ENCODE assay signal across 28 cellular contexts in the genomic region with DNA sequence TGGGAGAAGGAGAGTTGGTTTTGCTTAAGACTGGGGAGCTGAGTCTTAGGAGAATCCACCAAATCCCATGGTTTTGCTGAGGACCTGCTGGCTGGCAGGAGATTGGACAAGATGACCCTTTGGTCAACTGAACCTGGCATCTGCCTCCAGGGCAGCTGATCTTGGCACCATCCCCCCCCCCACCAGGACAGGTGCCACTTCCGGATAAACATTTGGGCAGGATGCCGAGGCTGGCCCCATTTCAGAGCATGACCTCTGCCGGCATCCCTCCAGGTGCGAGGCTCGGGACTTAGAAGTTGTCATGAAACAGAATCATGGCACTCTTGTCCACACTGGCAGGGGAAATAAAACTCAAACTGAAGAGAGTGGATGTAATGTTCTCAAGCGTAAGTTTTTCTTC.
DNase-seq lines count a peak whose midpoint lies in the region; TF ChIP-seq lines count a peak whose summit lies in the region.
"Had no signal": no experiment of that assay in that cellular context is flagged by ENCODE, and none has a peak within 500 bp of the region (broad histone marks: within the 10 kb centered on the region; RNA-seq: fewer than 3 reads in every experiment).

No MANE protein-coding gene starts in this region.

- H3K27me3 Mint-ChIP-seq in activated T-helper 1 cell treated with anti-CD3 and anti-CD28 coated beads, Interleukin-12 subunit alpha, Interleukin-12 subunit beta, Interleukin-2, Interleukin-4 antibody, amounts not matched to agents 30 ng/mL and 10 ng/mL and 1 ng/mL, durations not matched to agents 14 hours and 24 hours and 36 hours (ENCODE audit: insufficient read depth): peaks cover 2% of the 10 kb centered on the region
- H3K27me3 Mint-ChIP-seq: stimulated activated naive CD8-positive, alpha-beta T cell treated with anti-CD3 and anti-CD28 coated beads, Interleukin-15, amount 100 ng/mL, for 72 hours; T-cell had no signal

- no peaks in the 10 kb centered on the region for H3K4me1 Mint-ChIP-seq in activated T-helper 1 cell treated with anti-CD3 and anti-CD28 coated beads, Interleukin-12 subunit alpha, Interleukin-12 subunit beta, Interleukin-2, Interleukin-4 antibody, amounts not matched to agents 30 ng/mL and 10 ng/mL and 1 ng/mL, durations not matched to agents 14 hours and 24 hours and 36 hours (ENCODE audit: low read depth)
- H3K4me1 Mint-ChIP-seq: naive thymus-derived CD8-positive, alpha-beta T cell; stimulated activated naive CD8-positive, alpha-beta T cell treated with anti-CD3 and anti-CD28 coated beads, Interleukin-15, amount 100 ng/mL, for 72 hours; T-cell had no signal

- no peaks in the 10 kb centered on the region for H3K4me1 ChIP-seq in OCI-LY7 (ENCODE audit: insufficient read depth, low read length, poor library complexity, severe bottlenecking)
- H3K4me1 ChIP-seq in skeletal muscle tissue (ENCODE audit: control insufficient read depth in 3 of 3, insufficient read depth in 3 of 3, low read length in 3 of 3): peaks cover 41 to 70% (median 57%) of the 10 kb centered on the region in 3 donors
- H3K4me1 ChIP-seq in tibial nerve: peaks cover 0 to 26% (median 3%) of the 10 kb centered on the region in 4 donors
- H3K4me1 ChIP-seq: body of pancreas, HAP-1, parathyroid adenoma, right lobe of liver had no signal

- CTCF ChIA-PET in OCI-LY7 (lab: Charles Lee; ENCODE audit: unreplicated experiment): no interaction called here

- H3K9me2 ChIP-seq in OCI-LY7 (ENCODE audit: insufficient read depth, low read length): no peaks in the 10 kb centered on the region

- TF ChIP-seq EP300 in tibial nerve (IDR thresholded peaks at IDR 0.05): no peak

- no TSS peak for BruUV-seq in OCI-LY7 (replicated peaks; lab: Mats Ljungman, UMichigan)

- no peaks in the 10 kb centered on the region for H3K36me3 Mint-ChIP-seq in activated T-helper 1 cell treated with anti-CD3 and anti-CD28 coated beads, Interleukin-12 subunit alpha, Interleukin-12 subunit beta, Interleukin-2, Interleukin-4 antibody, amounts not matched to agents 30 ng/mL and 10 ng/mL and 1 ng/mL, durations not matched to agents 14 hours and 24 hours and 36 hours (ENCODE audit: low read depth)
- H3K36me3 Mint-ChIP-seq: naive thymus-derived CD8-positive, alpha-beta T cell; T-cell; type B pancreatic cell had no signal

- DNase-seq in OCI-LY7 (ENCODE audit: low spot score): peak; percentile 13
- DNase-seq in DMS 273 treated with DMSO at 0.1 percent for 48 hours (lab: John Stamatoyannopoulos, UW): no peak
- no peak for DNase-seq in retina
- no peak for DNase-seq in activated T-helper 1 cell treated with anti-CD3 and anti-CD28 coated beads, Interleukin-12 subunit alpha, Interleukin-12 subunit beta, Interleukin-2, Interleukin-4 antibody, amounts not matched to agents 30 ng/mL and 10 ng/mL and 1 ng/mL, durations not matched to agents 14 hours and 24 hours and 36 hours (ENCODE audit: low spot score)
- no peak for DNase-seq in tibial nerve (ENCODE audit: low spot score in 2 of 2)
- DNase-seq: activated CD4-positive, alpha-beta T cell treated with anti-CD3 and anti-CD28 coated beads for 1 hour; activated CD8-positive, alpha-beta T cell treated with anti-CD3 and anti-CD28 coated beads, Interleukin-2, amount 10 ng/mL, durations not matched to agents 7 days and 5 days; activated gamma-delta T cell treated with Interleukin-2 at 50 U/mL for 16 hours; activated T-cell treated with anti-CD3 and anti-CD28 coated beads for 4 hours; body of pancreas; effector memory CD8-positive, alpha-beta T cell; EL; NCI-H1048; NCI-H187; NCI-H345; NK-92 treated with Interleukin-12 subunit alpha and Interleukin-12 subunit beta, amount 100 ng/mL, for 24 hours; SJCRH30; stimulated activated naive CD8-positive, alpha-beta T cell treated with anti-CD3 and anti-CD28 coated beads, Interleukin-15, amount 100 ng/mL, for 72 hours; T-cell had no signal

- no peaks in the 10 kb centered on the region for H4K20me1 ChIP-seq in OCI-LY7 (ENCODE audit: insufficient read depth, low read length)

- H3K27ac Mint-ChIP-seq in activated T-helper 1 cell treated with anti-CD3 and anti-CD28 coated beads, Interleukin-12 subunit alpha, Interleukin-12 subunit beta, Interleukin-2, Interleukin-4 antibody, amounts not matched to agents 30 ng/mL and 10 ng/mL and 1 ng/mL, durations not matched to agents 14 hours and 24 hours and 36 hours: no peak overlapping the region
- H3K27ac Mint-ChIP-seq: activated CD8-positive, alpha-beta T cell treated with anti-CD3 and anti-CD28 coated beads, Interleukin-2, amount 10 ng/mL, durations not matched to agents 7 days and 5 days; effector memory CD8-positive, alpha-beta T cell; stimulated activated naive CD8-positive, alpha-beta T cell treated with anti-CD3 and anti-CD28 coated beads, Interleukin-15, amount 100 ng/mL, for 72 hours; T-cell; type B pancreatic cell had no signal

- no peaks in the 10 kb centered on the region for H3K36me3 ChIP-seq in OCI-LY7 (ENCODE audit: insufficient read depth, low read length)
- no peaks in the 10 kb centered on the region for H3K36me3 ChIP-seq in skeletal muscle tissue (ENCODE audit: control insufficient read depth in 3 of 3, insufficient read depth in 3 of 3, low read length in 3 of 3)
- no peaks in the 10 kb centered on the region for H3K36me3 ChIP-seq in tibial nerve
- H3K36me3 ChIP-seq: esophagus muscularis mucosa, HAP-1, right lobe of liver, SJCRH30 had no signal

- H2AFZ ChIP-seq in OCI-LY7 (ENCODE audit: low read length): no peak overlapping the region
- H2AFZ ChIP-seq: parathyroid adenoma had no signal

- H3K27me3 ChIP-seq in layer of hippocampus (ENCODE audit: control insufficient read depth, insufficient read depth, low read length) (no peaks in the 10 kb centered on the region), skeletal muscle tissue (ENCODE audit: control insufficient read depth in 3 of 3, insufficient read depth in 3 of 3, low read length in 3 of 3) (no peaks in the 10 kb centered on the region), tibial nerve (no peaks in the 10 kb centered on the region)
- H3K27me3 ChIP-seq: body of pancreas, esophagus muscularis mucosa, right lobe of liver, SJCRH30 had no signal

- WGBS in tibial nerve, 2 donors: 86 to 88% methylated on average over 6 of the region's 6 CpGs

- no peak overlapping the region for H3K4me2 ChIP-seq in OCI-LY7 (ENCODE audit: low read length)

- no peak for TF ChIP-seq CTCF in C4-2B (conservative IDR thresholded peaks at IDR 0.05)
- TF ChIP-seq CTCF in OCI-LY7 (conservative IDR thresholded peaks at IDR 0.05; ENCODE audit: low read length): no peak
- TF ChIP-seq CTCF in tibial nerve (IDR thresholded peaks at IDR 0.05): no peak

- no peaks in the 10 kb centered on the region for H3K79me2 ChIP-seq in OCI-LY7 (ENCODE audit: insufficient read depth, low read depth, low read length)
- H3K79me2 ChIP-seq: parathyroid adenoma had no signal

- H3K4me3 ChIP-seq in OCI-LY7 (ENCODE audit: low read depth, low read length, poor library complexity, severe bottlenecking) (no peak overlapping the region), skeletal muscle tissue (ENCODE audit: low read length in 3 of 3) (no peak overlapping the region), tibial nerve (no peak overlapping the region)
- H3K4me3 ChIP-seq: body of pancreas, esophagus muscularis mucosa, HAP-1, right lobe of liver, SJCRH30 had no signal

- H3K4me3 Mint-ChIP-seq in activated T-helper 1 cell treated with anti-CD3 and anti-CD28 coated beads, Interleukin-12 subunit alpha, Interleukin-12 subunit beta, Interleukin-2, Interleukin-4 antibody, amounts not matched to agents 30 ng/mL and 10 ng/mL and 1 ng/mL, durations not matched to agents 14 hours and 24 hours and 36 hours: no peak overlapping the region
- H3K4me3 Mint-ChIP-seq: activated CD8-positive, alpha-beta T cell treated with anti-CD3 and anti-CD28 coated beads, Interleukin-2, amount 10 ng/mL, durations not matched to agents 7 days and 5 days; effector memory CD8-positive, alpha-beta T cell; naive thymus-derived CD8-positive, alpha-beta T cell; stimulated activated naive CD8-positive, alpha-beta T cell treated with anti-CD3 and anti-CD28 coated beads, Interleukin-15, amount 100 ng/mL, for 72 hours; T-cell; type B pancreatic cell had no signal

- no peak for TF ChIP-seq POLR2A in tibial nerve (IDR thresholded peaks at IDR 0.05)

- POLR2A ChIA-PET in OCI-LY7 (lab: Charles Lee): no interaction called here

- peak overlapping the region in 2 of 3 donors; percentile 33 to 64 for H3K9ac ChIP-seq in skeletal muscle tissue (ENCODE audit: low read depth in 1 of 3, low read length in 3 of 3)
- H3K9ac ChIP-seq: parathyroid adenoma had no signal

- no peaks in the 10 kb centered on the region for H3K9me3 ChIP-seq in OCI-LY7 (ENCODE audit: low read length)
- no peaks in the 10 kb centered on the region for H3K9me3 ChIP-seq in skeletal muscle tissue (ENCODE audit: control insufficient read depth in 3 of 3, low read length in 3 of 3)
- H3K9me3 ChIP-seq in tibial nerve: peaks cover 0 to 5% (median 0%) of the 10 kb centered on the region in 4 donors
- H3K9me3 ChIP-seq: body of pancreas, esophagus muscularis mucosa, HAP-1, right lobe of liver, SJCRH30 had no signal

- H3K27ac ChIP-seq in C4-2B (peak overlapping the region; percentile 75), OCI-LY7 (ENCODE audit: low read depth, low read length, poor library complexity, severe bottlenecking) (no peak overlapping the region), layer of hippocampus (ENCODE audit: low read depth, low read length) (peak overlapping the region; percentile 5), skeletal muscle tissue (ENCODE audit: low read depth, low read length) (peak overlapping the region; percentile 83), tibial nerve (no peak overlapping the region)
- H3K27ac ChIP-seq: body of pancreas, esophagus muscularis mucosa, parathyroid adenoma, right lobe of liver, SJCRH30 had no signal

- intact Hi-C loops in OCI-LY7 (cut with micrococcal nuclease; ENCODE audit: unreplicated experiment): no loop called here
- intact Hi-C loops in activated T-helper 1 cell treated with anti-CD3 and anti-CD28 coated beads, Interleukin-12 subunit alpha, Interleukin-12 subunit beta, Interleukin-2, Interleukin-4 antibody, amounts not matched to agents 30 ng/mL and 10 ng/mL and 1 ng/mL, durations not matched to agents 14 hours and 24 hours and 36 hours (cut with micrococcal nuclease): no loop called here

- no peaks in the 10 kb centered on the region for H3K9me3 Mint-ChIP-seq in activated T-helper 1 cell treated with anti-CD3 and anti-CD28 coated beads, Interleukin-12 subunit alpha, Interleukin-12 subunit beta, Interleukin-2, Interleukin-4 antibody, amounts not matched to agents 30 ng/mL and 10 ng/mL and 1 ng/mL, durations not matched to agents 14 hours and 24 hours and 36 hours
- H3K9me3 Mint-ChIP-seq: effector memory CD8-positive, alpha-beta T cell; naive thymus-derived CD8-positive, alpha-beta T cell; stimulated activated naive CD8-positive, alpha-beta T cell treated with anti-CD3 and anti-CD28 coated beads, Interleukin-15, amount 100 ng/mL, for 72 hours; T-cell had no signal

Comparison
In these comparisons a context has a peak if more than half of its experiments do, and no peak if none do; other contexts are left out.
1. H3K27ac ChIP-seq: peak in C4-2B (single experiment), layer of hippocampus (single experiment) and skeletal muscle tissue (single experiment); none in OCI-LY7 (single experiment) and tibial nerve (0 of 4).